Comparison of ENCODE assay signal across 16 cellular contexts in the genomic region with DNA sequence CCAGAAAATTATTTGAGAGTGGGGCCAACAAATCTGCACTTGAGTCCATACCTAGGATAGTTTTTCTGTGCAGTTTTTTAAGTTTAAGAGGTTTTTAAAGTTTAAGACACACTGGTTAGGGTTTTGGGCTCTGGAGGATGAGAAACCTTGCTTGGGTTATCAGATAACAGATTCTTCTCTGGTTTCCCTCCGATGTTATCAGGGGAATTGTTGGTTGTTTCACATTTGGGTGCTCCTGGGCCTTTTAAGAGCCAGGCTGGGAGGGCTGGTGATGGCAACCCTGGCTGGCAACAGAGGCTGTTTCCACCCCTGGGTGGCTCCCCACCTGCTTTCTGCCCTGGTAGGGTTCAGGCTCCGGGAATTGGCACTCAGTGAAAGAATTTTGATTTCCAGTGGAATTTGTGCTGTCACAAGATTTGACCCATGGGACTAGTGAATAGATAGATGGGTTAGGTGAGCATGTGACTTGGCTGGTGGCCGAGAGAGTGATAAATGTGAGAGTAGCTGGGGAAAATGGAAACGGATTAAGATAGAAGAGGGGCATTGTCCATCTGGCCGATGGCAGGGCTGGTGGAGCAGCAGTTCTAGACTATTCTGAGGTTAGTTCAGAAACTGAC. TPM values are rescaled to one million over a fixed set of nuclear protein-coding genes. Genes with fewer than 3 reads are reported as not detected.
DNase-seq lines count a peak whose midpoint lies in the region; ATAC-seq, FAIRE-seq and TF ChIP-seq lines count a peak whose summit lies in the region.
"Had no signal": no experiment of that assay in that cellular context is flagged by ENCODE, and none has a peak within 500 bp of the region (broad histone marks: within the 10 kb centered on the region; RNA-seq: fewer than 3 reads in every experiment).

No MANE protein-coding gene starts in this region.

- peaks cover 89% of the 10 kb centered on the region for H3K36me3 ChIP-seq in KOPT-K1 (ENCODE audit: insufficient read depth, low read length)
- no peaks in the 10 kb centered on the region for H3K36me3 ChIP-seq in body of pancreas (replicated peaks in 1 of 2; ENCODE audit: insufficient read depth in 1 of 2, low read depth in 2 of 2)
- H3K36me3 ChIP-seq in kidney (ENCODE audit: control insufficient read depth in 1 of 2, insufficient read depth in 2 of 2, low read length in 2 of 2) = peaks cover 0 to 6% of the 10 kb centered on the region in 2 donors
- peaks cover 28% of the 10 kb centered on the region for H3K36me3 ChIP-seq in suprapubic skin
- H3K36me3 ChIP-seq in colonic mucosa = no peaks in the 10 kb centered on the region

- no peak for TF ChIP-seq EP300 in suprapubic skin (IDR thresholded peaks at IDR 0.05)

- peaks cover 6% of the 10 kb centered on the region for H3K9me3 ChIP-seq in KOPT-K1 (ENCODE audit: insufficient read depth, low read length, poor library complexity, severe bottlenecking)
- H3K9me3 ChIP-seq in body of pancreas = no peaks in the 10 kb centered on the region
- no peaks in the 10 kb centered on the region for H3K9me3 ChIP-seq in kidney (ENCODE audit: control insufficient read depth in 1 of 2, low read length in 2 of 2)
- H3K9me3 ChIP-seq in suprapubic skin = no peaks in the 10 kb centered on the region
- no peaks in the 10 kb centered on the region for H3K9me3 ChIP-seq in colonic mucosa

- no peak for FAIRE-seq in kidney (lab: Jason Lieb, UNC)
- FAIRE-seq: G401.6, H1 had no signal

- DNase-seq in body of pancreas = peak in 3 of 4 donors; percentile 47 to 56 (median 51)
- no peak for DNase-seq in kidney
- no peak for DNase-seq in suprapubic skin (ENCODE audit: low spot score in 2 of 2)
- no peak for DNase-seq in colonic mucosa
- no peak for DNase-seq in H4 (ENCODE audit: low spot score)
- DNase-seq: KG1, NCI-H1436 treated with DMSO at 0.1 percent for 48 hours, NCI-H2029 treated with DMSO at 0.1 percent for 48 hours, NCI-H2171, NCI-H526, PC-3, RPMI8226 had no signal

- H3K4me1 ChIP-seq in body of pancreas = peaks cover 23% of the 10 kb centered on the region
- H3K4me1 ChIP-seq in kidney (ENCODE audit: control insufficient read depth in 1 of 2, insufficient read depth in 1 of 2, low read depth in 1 of 2, low read length in 2 of 2) = peaks cover 0 to 22% of the 10 kb centered on the region in 2 donors
- H3K4me1 ChIP-seq in suprapubic skin = peaks cover 29% of the 10 kb centered on the region
- H3K4me1 ChIP-seq in colonic mucosa = no peaks in the 10 kb centered on the region

- H3K9ac ChIP-seq in kidney (ENCODE audit: low read length in 2 of 2) (no peak overlapping the region), colonic mucosa (ENCODE audit: low read depth in 2 of 2, low read length in 2 of 2) (no peak overlapping the region)

- ATAC-seq in body of pancreas (peak; percentile 60), HG02642 (IDR thresholded peaks at IDR 0.05; ENCODE audit: poor library complexity, unreplicated experiment) (no peak)
- ATAC-seq: PC-3 had no signal

- H3K4me3 ChIP-seq in body of pancreas (no peak overlapping the region), kidney (ENCODE audit: low read length in 2 of 2) (no peak overlapping the region), suprapubic skin (no peak overlapping the region), colonic mucosa (no peak overlapping the region)

- H3K27me3 ChIP-seq in body of pancreas (no peaks in the 10 kb centered on the region), suprapubic skin (no peaks in the 10 kb centered on the region), colonic mucosa (no peaks in the 10 kb centered on the region)

- intact Hi-C loops in body of pancreas (cut with DNase I) (no loop called here), kidney (cut with DNase I) (no loop called here), colonic mucosa (cut with DNase I) (no loop called here)

- no peak for TF ChIP-seq CTCF in body of pancreas (IDR thresholded peaks at IDR 0.05)
- no peak for TF ChIP-seq CTCF in kidney (IDR thresholded peaks at IDR 0.05; ENCODE audit: borderline replicate concordance, extremely low read depth, insufficient read depth)
- no peak for TF ChIP-seq CTCF in suprapubic skin (IDR thresholded peaks at IDR 0.05)
- no peak for TF ChIP-seq CTCF in colonic mucosa (IDR thresholded peaks at IDR 0.05)

- 54 to 70% methylated on average over 5 of the region's 5 CpGs for WGBS in body of pancreas, 2 donors
- WGBS in suprapubic skin = 58% methylated on average over 5 of the region's 5 CpGs

- TF ChIP-seq POLR2A in body of pancreas (IDR thresholded peaks at IDR 0.05) (no peak), suprapubic skin (IDR thresholded peaks at IDR 0.05) (no peak)

- peak overlapping the region; percentile 89 for H3K27ac ChIP-seq in KOPT-K1 (ENCODE audit: low read depth, low read length, poor library complexity, severe bottlenecking)
- H3K27ac ChIP-seq in body of pancreas = peak overlapping the region in 3 of 4 donors; percentile 1 to 43 (median 2)
- peak overlapping the region; percentile 44 to 57 for H3K27ac ChIP-seq in kidney (ENCODE audit: low read depth in 2 of 2, low read length in 2 of 2)
- H3K27ac ChIP-seq in suprapubic skin = peak overlapping the region; percentile 68
- H3K27ac ChIP-seq in colonic mucosa = no peak overlapping the region

RNA-seq across cellular contexts. Expression of a gene that starts 14.8 kb away (rescaled TPM):
- total RNA-seq in body of pancreas = 1 to 10 TPM; 2.6 to 3.9 TPM
- total RNA-seq in kidney = 12.3 TPM
- polyA plus RNA-seq in kidney (ENCODE audit: insufficient read depth, low read depth, low replicate concordance) = 2.7 TPM
- 10 to 100 TPM; 17.7 to 33.6 (median 26.2) TPM for total RNA-seq in suprapubic skin
- total RNA-seq in colonic mucosa = 10 to 100 TPM; 14.7 to 23.8 TPM
- total RNA-seq in H4 (2014; rRNA removed; shearing (Covaris generic)) = 7.0 and 8.2 TPM in 2 replicates

Comparison
In these comparisons a context has a peak if more than half of its experiments do, and no peak if none do; other contexts are left out.
1. DNase-seq: peak in body of pancreas (3 of 4); none in kidney (single experiment), suprapubic skin (0 of 2), colonic mucosa (single experiment) and H4 (single experiment).